In genomic region chr6:90941885-90942284, GRCh38 we compare ENCODE assay signal across 23 cellular contexts.
"Had no signal": no experiment of that assay in that cellular context is flagged by ENCODE, and none has a peak within 500 bp of the region (broad histone marks: within the 10 kb centered on the region; RNA-seq: fewer than 3 reads in every experiment).

No MANE protein-coding gene starts in this region.

- ATAC-seq: activated naive CD4-positive, alpha-beta T cell treated with anti-CD3 and anti-CD28 coated beads, Interleukin-2, amount 50 U/mL, for 72 hours; esophagus mucosa; mucosa of descending colon; sciatic nerve; upper lobe of right lung had no signal

- H3K79me2 ChIP-seq: hepatocyte had no signal

- H3K4me2 ChIP-seq: hepatocyte had no signal

- H3K4me1 ChIP-seq: ascending aorta, left ventricle myocardium inferior, thyroid gland, upper lobe of right lung had no signal

- H3K36me3 ChIP-seq: ascending aorta, brain microvascular endothelial cell, left ventricle myocardium inferior, thyroid gland, upper lobe of right lung had no signal

- DNase-seq: activated CD4-positive, alpha-beta T cell treated with anti-CD3 and anti-CD28 coated beads for 1 hour; activated CD4-positive, alpha-beta T cell treated with anti-CD3 and anti-CD28 coated beads, Interleukin-2, amount 50 U/mL, for 4 hours; activated CD8-positive, alpha-beta memory T cell treated with anti-CD3 and anti-CD28 coated beads for 24 hours; activated CD8-positive, alpha-beta memory T cell treated with anti-CD3 and anti-CD28 coated beads, Interleukin-2, amount 50 U/mL, for 4 hours; activated T-cell treated with anti-CD3 and anti-CD28 coated beads, Interleukin-2, amount 50 U/mL, for 24 hours; brain microvascular endothelial cell; effector memory CD4-positive, alpha-beta T cell; glutamatergic neuron; immature natural killer cell; kidney glomerular epithelial cell; left ventricle myocardium inferior; mucosa of descending colon; occipital lobe; posterior cingulate gyrus; stimulated activated CD4-positive, alpha-beta T cell treated with anti-CD3 and anti-CD28 coated beads, Interleukin-4, amount 100 ng/mL, for 1 hour; stimulated activated naive CD4-positive, alpha-beta T cell treated with Interleukin-2 at 50 U/mL for 16 hours; thyroid gland; upper lobe of right lung had no signal

- H3K9me3 ChIP-seq: ascending aorta, left ventricle myocardium inferior, mucosa of descending colon, thyroid gland, upper lobe of right lung had no signal

- H3K27ac ChIP-seq: ascending aorta, brain microvascular endothelial cell, hepatocyte, left ventricle myocardium inferior, thyroid gland, upper lobe of right lung had no signal

- H3K4me3 ChIP-seq: ascending aorta, hepatocyte, left ventricle myocardium inferior, mucosa of descending colon, thyroid gland, upper lobe of right lung had no signal

- H3K27me3 ChIP-seq: ascending aorta, brain microvascular endothelial cell, hepatocyte, thyroid gland, upper lobe of right lung had no signal
